In genomic region chr20:4798010-4798409, GRCh38 we compare ENCODE assay signal across 13 cellular contexts.
"Had no signal": no experiment of that assay in that cellular context is flagged by ENCODE, and none has a peak within 500 bp of the region (broad histone marks: within the 10 kb centered on the region; RNA-seq: fewer than 3 reads in every experiment).

No MANE protein-coding gene starts in this region.

- H3K9me3 Mint-ChIP-seq: activated CD4-positive, alpha-beta memory T cell treated with anti-CD3 and anti-CD28 coated beads, Interleukin-2, amount 10 ng/mL, durations not matched to agents 7 days and 5 days had no signal

- H3K4me1 Mint-ChIP-seq: brain, nephron had no signal

- H3K27me3 Mint-ChIP-seq: activated CD4-positive, alpha-beta memory T cell treated with anti-CD3 and anti-CD28 coated beads, Interleukin-2, amount 10 ng/mL, durations not matched to agents 7 days and 5 days; brain had no signal

- ATAC-seq: left lung, sciatic nerve had no signal

- DNase-seq: activated CD4-positive, alpha-beta memory T cell treated with anti-CD3 and anti-CD28 coated beads, Interleukin-2, amount 10 ng/mL, durations not matched to agents 7 days and 5 days; activated CD4-positive, CD25-positive, alpha-beta regulatory T cell treated with anti-CD3 and anti-CD28 coated beads, Interleukin-2, amount 50 U/mL, for 72 hours; activated naive CD4-positive, alpha-beta T cell treated with Interleukin-2 at 50 U/mL for 16 hours; central memory CD4-positive, alpha-beta T cell; foreskin fibroblast; hypothalamus; kidney; left lung; mesenchymal stem cell; SHP77 had no signal

- H3K27ac Mint-ChIP-seq: activated CD4-positive, alpha-beta memory T cell treated with anti-CD3 and anti-CD28 coated beads, Interleukin-2, amount 10 ng/mL, durations not matched to agents 7 days and 5 days; brain; nephron had no signal

- H3K4me3 Mint-ChIP-seq: activated CD4-positive, alpha-beta memory T cell treated with anti-CD3 and anti-CD28 coated beads, Interleukin-2, amount 10 ng/mL, durations not matched to agents 7 days and 5 days; brain; nephron had no signal
